Comparison of ENCODE assay signal across 1 cellular context in genomic region chr14:20803221-20803620, GRCh38.
A peak's percentile ranks its signal among the peaks of the same experiment; 100 is the strongest.
TF ChIP-seq lines count a peak whose summit lies in the region.

No MANE protein-coding gene starts in this region.

TF ChIP-seq in K562, 482 proteins besides CTCF, POLR2A, EP300 and RAD21 (continued from another document):
- TF ChIP-seq, protein P1, sequence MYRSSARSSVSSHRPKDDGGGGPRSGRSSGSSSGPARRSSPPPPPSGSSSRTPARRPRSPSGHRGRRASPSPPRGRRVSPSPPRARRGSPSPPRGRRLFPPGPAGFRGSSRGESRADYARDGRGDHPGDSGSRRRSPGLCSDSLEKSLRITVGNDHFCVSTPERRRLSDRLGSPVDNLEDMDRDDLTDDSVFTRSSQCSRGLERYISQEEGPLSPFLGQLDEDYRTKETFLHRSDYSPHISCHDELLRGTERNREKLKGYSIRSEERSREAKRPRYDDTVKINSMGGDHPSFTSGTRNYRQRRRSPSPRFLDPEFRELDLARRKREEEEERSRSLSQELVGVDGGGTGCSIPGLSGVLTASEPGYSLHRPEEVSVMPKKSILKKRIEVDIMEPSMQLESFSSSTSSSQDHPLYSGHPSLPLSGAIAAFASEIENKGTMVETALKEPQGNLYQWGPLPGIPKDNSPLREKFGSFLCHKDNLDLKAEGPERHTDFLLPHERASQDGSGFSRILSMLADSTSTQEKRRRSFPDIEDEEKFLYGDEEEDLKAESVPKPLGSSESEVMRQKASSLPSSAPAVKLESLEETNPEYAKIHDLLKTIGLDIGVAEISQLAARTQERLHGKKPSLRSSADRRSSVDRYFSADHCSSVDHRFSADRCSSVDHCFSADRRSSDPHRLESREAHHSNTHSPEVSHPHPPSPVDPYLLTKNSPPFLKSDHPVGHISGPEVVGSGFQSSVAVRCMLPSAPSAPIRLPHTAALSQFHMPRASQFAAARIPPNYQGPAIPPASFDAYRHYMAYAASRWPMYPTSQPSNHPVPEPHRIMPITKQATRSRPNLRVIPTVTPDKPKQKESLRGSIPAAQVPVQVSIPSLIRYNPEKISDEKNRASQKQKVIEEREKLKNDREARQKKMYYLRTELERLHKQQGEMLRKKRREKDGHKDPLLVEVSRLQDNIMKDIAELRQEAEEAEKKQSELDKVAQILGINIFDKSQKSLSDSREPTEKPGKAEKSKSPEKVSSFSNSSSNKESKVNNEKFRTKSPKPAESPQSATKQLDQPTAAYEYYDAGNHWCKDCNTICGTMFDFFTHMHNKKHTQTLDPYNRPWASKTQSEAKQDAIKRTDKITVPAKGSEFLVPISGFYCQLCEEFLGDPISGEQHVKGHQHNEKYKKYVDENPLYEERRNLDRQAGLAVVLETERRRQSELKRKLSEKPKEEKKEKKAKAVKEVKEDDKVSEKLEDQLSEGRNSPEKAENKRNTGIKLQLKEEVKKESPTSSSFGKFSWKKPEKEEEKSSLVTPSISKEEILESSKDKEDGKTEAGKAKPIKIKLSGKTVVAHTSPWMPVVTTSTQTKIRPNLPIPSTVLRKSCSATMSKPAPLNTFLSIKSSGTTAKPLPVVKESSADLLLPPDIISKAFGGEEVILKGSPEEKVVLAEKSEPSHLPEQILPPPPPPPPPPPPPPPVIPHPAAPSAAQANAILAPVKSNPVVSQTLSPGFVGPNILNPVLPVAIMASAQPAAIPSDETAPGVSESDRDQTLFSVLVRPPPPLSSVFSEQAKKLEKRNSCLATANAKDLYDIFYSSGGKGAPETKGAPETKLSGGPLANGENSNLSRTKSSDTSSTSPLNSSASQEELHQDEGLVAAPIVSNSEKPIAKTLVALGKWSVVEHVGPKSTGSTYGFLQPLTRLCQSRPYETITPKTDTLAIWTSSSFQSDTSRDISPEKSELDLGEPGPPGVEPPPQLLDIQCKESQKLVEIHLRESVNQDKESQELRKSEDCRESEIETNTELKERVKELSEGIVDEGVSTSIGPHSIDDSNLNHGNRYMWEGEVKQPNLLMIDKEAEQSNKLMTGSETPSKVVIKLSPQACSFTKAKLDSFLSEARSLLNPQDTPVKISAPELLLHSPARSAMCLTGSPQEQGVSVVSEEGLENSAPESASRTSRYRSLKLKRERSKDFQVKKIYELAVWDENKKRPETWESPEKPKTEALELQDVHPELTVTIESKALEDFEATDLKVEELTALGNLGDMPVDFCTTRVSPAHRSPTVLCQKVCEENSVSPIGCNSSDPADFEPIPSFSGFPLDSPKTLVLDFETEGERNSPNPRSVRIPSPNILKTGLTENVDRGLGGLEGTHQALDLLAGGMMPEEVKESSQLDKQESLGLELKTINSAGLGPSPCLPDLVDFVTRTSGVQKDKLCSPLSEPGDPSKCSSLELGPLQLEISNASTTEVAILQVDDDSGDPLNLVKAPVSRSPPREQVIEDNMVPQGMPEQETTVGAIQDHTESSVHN (IDR thresholded peaks at IDR 0.05; ENCODE audit: borderline replicate concordance in 1 of 2, low read depth in 1 of 2): no peak
- TF ChIP-seq ZBED1 (IDR thresholded peaks at IDR 0.05): no peak
- TF ChIP-seq IFI16 (CRISPR knock-in tag; IDR thresholded peaks at IDR 0.05): no peak
- TF ChIP-seq, protein P2, sequence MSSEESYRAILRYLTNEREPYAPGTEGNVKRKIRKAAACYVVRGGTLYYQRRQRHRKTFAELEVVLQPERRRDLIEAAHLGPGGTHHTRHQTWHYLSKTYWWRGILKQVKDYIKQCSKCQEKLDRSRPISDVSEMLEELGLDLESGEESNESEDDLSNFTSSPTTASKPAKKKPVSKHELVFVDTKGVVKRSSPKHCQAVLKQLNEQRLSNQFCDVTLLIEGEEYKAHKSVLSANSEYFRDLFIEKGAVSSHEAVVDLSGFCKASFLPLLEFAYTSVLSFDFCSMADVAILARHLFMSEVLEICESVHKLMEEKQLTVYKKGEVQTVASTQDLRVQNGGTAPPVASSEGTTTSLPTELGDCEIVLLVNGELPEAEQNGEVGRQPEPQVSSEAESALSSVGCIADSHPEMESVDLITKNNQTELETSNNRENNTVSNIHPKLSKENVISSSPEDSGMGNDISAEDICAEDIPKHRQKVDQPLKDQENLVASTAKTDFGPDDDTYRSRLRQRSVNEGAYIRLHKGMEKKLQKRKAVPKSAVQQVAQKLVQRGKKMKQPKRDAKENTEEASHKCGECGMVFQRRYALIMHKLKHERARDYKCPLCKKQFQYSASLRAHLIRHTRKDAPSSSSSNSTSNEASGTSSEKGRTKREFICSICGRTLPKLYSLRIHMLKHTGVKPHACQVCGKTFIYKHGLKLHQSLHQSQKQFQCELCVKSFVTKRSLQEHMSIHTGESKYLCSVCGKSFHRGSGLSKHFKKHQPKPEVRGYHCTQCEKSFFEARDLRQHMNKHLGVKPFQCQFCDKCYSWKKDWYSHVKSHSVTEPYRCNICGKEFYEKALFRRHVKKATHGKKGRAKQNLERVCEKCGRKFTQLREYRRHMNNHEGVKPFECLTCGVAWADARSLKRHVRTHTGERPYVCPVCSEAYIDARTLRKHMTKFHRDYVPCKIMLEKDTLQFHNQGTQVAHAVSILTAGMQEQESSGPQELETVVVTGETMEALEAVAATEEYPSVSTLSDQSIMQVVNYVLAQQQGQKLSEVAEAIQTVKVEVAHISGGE (CRISPR knock-in tag; IDR thresholded peaks at IDR 0.05): no peak
- TF ChIP-seq CBFA2T3 (IDR thresholded peaks at IDR 0.05): peak; percentile 26
- TF ChIP-seq XRCC5 (IDR thresholded peaks at IDR 0.05; ENCODE audit: low read depth, low read length): no peak
- no peak for TF ChIP-seq ZNF232 (CRISPR knock-in tag; IDR thresholded peaks at IDR 0.05)
- TF ChIP-seq MED1 (CRISPR knock-in tag; IDR thresholded peaks at IDR 0.05; ENCODE audit: borderline replicate concordance): no peak
- TF ChIP-seq CREB1 (IDR thresholded peaks at IDR 0.05): no peak
- no peak for TF ChIP-seq CREB1 (CRISPR knock-in tag; IDR thresholded peaks at IDR 0.05)
- TF ChIP-seq BMI1 (IDR thresholded peaks at IDR 0.05; ENCODE audit: low read length): no peak
- no peak for TF ChIP-seq ZNF445 (CRISPR knock-in tag; IDR thresholded peaks at IDR 0.05; ENCODE audit: low read depth)
- TF ChIP-seq SRF (CRISPR knock-in tag; IDR thresholded peaks at IDR 0.05): no peak
- TF ChIP-seq ZNF77 (CRISPR knock-in tag; IDR thresholded peaks at IDR 0.05): no peak
- TF ChIP-seq ZBTB7A (IDR thresholded peaks at IDR 0.05; ENCODE audit: borderline replicate concordance, control insufficient read depth, low read depth, low read length): peak; percentile 42; the same call in 1 of the 2 replicates
- no peak for TF ChIP-seq ZFP36 (IDR thresholded peaks at IDR 0.05; ENCODE audit: low read depth, low read length, partially characterized antibody)
- TF ChIP-seq, protein P3, sequence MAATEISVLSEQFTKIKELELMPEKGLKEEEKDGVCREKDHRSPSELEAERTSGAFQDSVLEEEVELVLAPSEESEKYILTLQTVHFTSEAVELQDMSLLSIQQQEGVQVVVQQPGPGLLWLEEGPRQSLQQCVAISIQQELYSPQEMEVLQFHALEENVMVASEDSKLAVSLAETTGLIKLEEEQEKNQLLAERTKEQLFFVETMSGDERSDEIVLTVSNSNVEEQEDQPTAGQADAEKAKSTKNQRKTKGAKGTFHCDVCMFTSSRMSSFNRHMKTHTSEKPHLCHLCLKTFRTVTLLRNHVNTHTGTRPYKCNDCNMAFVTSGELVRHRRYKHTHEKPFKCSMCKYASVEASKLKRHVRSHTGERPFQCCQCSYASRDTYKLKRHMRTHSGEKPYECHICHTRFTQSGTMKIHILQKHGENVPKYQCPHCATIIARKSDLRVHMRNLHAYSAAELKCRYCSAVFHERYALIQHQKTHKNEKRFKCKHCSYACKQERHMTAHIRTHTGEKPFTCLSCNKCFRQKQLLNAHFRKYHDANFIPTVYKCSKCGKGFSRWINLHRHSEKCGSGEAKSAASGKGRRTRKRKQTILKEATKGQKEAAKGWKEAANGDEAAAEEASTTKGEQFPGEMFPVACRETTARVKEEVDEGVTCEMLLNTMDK (IDR thresholded peaks at IDR 0.05; ENCODE audit: borderline replicate concordance, insufficient read depth, low read depth, low read length, poor library complexity, severe bottlenecking): peak; percentile 22
- TF ChIP-seq GTF2F1 (IDR thresholded peaks at IDR 0.05; ENCODE audit: low read depth, low read length): no peak
- TF ChIP-seq HSF4 (CRISPR knock-in tag; IDR thresholded peaks at IDR 0.05; ENCODE audit: borderline replicate concordance): no peak
- no peak for TF ChIP-seq HNRNPL (IDR thresholded peaks at IDR 0.05; ENCODE audit: low read depth, low read length)
- TF ChIP-seq TAF1 (IDR thresholded peaks at IDR 0.05; ENCODE audit: control insufficient read depth, extremely low read depth, insufficient read depth, low read length, severe bottlenecking): no peak
TF ChIP-seq in K562: peak in this region for 6.
